8 cellular contexts compared by ENCODE assay signal in the genomic region with DNA sequence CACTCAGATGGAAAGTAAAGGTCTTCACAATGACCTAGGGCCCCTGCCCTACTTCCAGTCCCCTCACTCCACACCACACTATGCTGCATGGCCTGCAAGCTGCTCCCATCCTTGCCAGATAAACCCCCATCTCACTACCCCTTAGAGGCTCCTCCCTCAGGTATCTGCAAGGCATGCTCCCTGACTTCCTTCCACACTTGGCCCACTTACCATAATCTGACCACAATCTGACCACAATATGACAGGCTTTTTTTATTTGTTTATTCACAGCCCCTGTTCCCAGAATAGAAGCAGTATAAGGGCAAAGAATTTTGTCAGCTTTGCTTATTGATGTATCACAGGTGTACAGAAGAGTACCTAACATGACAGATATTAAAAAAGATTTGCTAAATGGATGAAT.
DNase-seq lines count a peak whose midpoint lies in the region; ATAC-seq, FAIRE-seq and TF ChIP-seq lines count a peak whose summit lies in the region.

No MANE protein-coding gene starts in this region.

- DNase-seq in HTR-8/SVneo (ENCODE audit: insufficient read length, low spot score) (peak; percentile 43), hepatic stellate cell (ENCODE audit: low spot score) (peak; percentile 5), omental fat pad (ENCODE audit: low spot score) (no peak), D721Med (ENCODE audit: insufficient read length, low spot score) (no peak), cerebellar nuclear complex (lab: John Stamatoyannopoulos, UW) (no peak)
- peak; percentile 21 for DNase-seq in activated CD4-positive, alpha-beta T cell treated with anti-CD3 and anti-CD28 coated beads for 48 hours

- TF ChIP-seq CTCF in omental fat pad (IDR thresholded peaks at IDR 0.05) = no peak
- no peak for TF ChIP-seq CTCF in D721Med (IDR thresholded peaks at IDR 0.05; ENCODE audit: insufficient read depth, missing control alignments)

- FAIRE-seq in HTR-8/SVneo (lab: Jason Lieb, UNC) (peak; percentile 28), D721Med (lab: Jason Lieb, UNC) (no peak)

- ATAC-seq in GM18867 (IDR thresholded peaks at IDR 0.05; ENCODE audit: unreplicated experiment) = peak; percentile 11
- ATAC-seq in omental fat pad (ENCODE audit: low FRiP score) = no peak
- ATAC-seq in GM21390 (IDR thresholded peaks at IDR 0.05; ENCODE audit: unreplicated experiment) = no peak

Comparison
In these comparisons a context has a peak if more than half of its experiments do, and no peak if none do; other contexts are left out.
1. DNase-seq: peak in HTR-8/SVneo (single experiment), activated CD4-positive, alpha-beta T cell treated with anti-CD3 and anti-CD28 coated beads for 48 hours (single experiment) and hepatic stellate cell (single experiment); none in omental fat pad (single experiment), D721Med (single experiment) and cerebellar nuclear complex (0 of 2).